ENCODE assay signal across 11 cellular contexts in the genomic region with DNA sequence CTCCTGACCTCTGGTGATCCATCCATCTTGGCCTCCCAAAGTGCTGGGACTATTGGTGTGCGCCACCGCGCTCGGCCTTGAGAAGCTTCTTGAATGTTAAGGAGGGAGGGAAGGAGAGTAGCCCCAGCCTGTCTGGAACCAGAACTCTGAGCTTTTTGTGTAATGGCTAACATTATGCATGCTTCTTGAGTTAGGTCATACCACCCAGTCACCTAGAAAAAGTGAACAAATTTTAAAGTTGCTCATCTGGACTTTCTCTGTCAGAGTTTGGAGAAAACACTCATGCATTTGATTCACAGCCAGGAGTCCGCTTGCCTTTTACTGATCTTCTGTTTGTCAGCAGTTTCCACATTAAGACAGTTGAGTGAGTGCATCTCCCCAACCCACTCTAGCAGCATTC.
DNase-seq lines count a peak whose midpoint lies in the region; TF ChIP-seq lines count a peak whose summit lies in the region.
"Had no signal": no experiment of that assay in that cellular context is flagged by ENCODE, and none has a peak within 500 bp of the region (broad histone marks: within the 10 kb centered on the region; RNA-seq: fewer than 3 reads in every experiment).

No MANE protein-coding gene starts in this region.

- in situ Hi-C loops in ACHN (cut with HindIII; ENCODE audit: low pct_ligation_motif_present, low pct_unique_long_range_greater_than_20kb, low sequenced_read_pairs), result no loop called here

- H3K27me3 Mint-ChIP-seq in mesothelial cell of epicardium (ENCODE audit: low read depth), result no peaks in the 10 kb centered on the region

- no peak overlapping the region for H3K4me3 Mint-ChIP-seq in mesothelial cell of epicardium

- TF ChIP-seq CTCF in cardiac fibroblast (IDR thresholded peaks at IDR 0.05; ENCODE audit: low read depth, low read length) (no peak), mesothelial cell of epicardium (IDR thresholded peaks at IDR 0.05; ENCODE audit: unreplicated experiment) (no peak)

- peaks cover 46% of the 10 kb centered on the region for H3K36me3 Mint-ChIP-seq in mesothelial cell of epicardium

- H3K4me1 Mint-ChIP-seq in mesothelial cell of epicardium, result peaks cover 35% of the 10 kb centered on the region

- H3K27ac Mint-ChIP-seq in mesothelial cell of epicardium, result peak overlapping the region; percentile 21

- no peaks in the 10 kb centered on the region for H3K9me3 Mint-ChIP-seq in mesothelial cell of epicardium
- H3K9me3 Mint-ChIP-seq: activated naive CD4-positive, alpha-beta T cell treated with anti-CD3 and anti-CD28 coated beads, Interleukin-2, amount 50 U/mL, for 72 hours had no signal

- DNase-seq in ACHN (peak; percentile 56), HS-5 (ENCODE audit: low read depth) (peak; percentile 83), cardiac fibroblast (ENCODE audit: low read depth in 2 of 2) (peak; percentile 74 to 94), mesothelial cell of epicardium (ENCODE audit: low spot score in 2 of 2, unreplicated experiment in 2 of 2) (no peak), NCI-H1694 (lab: John Stamatoyannopoulos, UW) (no peak), NCI-H345 treated with DMSO at 0.1 percent for 48 hours (lab: John Stamatoyannopoulos, UW; ENCODE audit: unreplicated experiment) (no peak), GM19240 (ENCODE audit: insufficient read length, low spot score) (no peak), NAMALWA (ENCODE audit: low spot score) (no peak)
- DNase-seq: hippocampal formation, NCI-H69 had no signal

- H3K4me3 ChIP-seq in cardiac fibroblast (replicated peaks in 1 of 2; ENCODE audit: low read depth in 2 of 2, low read length in 2 of 2), result no peak overlapping the region

Comparison
In these comparisons a context has a peak if more than half of its experiments do, and no peak if none do; other contexts are left out.
1. DNase-seq: peak in ACHN (single experiment), HS-5 (single experiment) and cardiac fibroblast (2 of 2); none in mesothelial cell of epicardium (0 of 2), NCI-H1694 (single experiment), NCI-H345 treated with DMSO at 0.1 percent for 48 hours (single experiment), GM19240 (single experiment) and NAMALWA (single experiment).